In the genomic region with DNA sequence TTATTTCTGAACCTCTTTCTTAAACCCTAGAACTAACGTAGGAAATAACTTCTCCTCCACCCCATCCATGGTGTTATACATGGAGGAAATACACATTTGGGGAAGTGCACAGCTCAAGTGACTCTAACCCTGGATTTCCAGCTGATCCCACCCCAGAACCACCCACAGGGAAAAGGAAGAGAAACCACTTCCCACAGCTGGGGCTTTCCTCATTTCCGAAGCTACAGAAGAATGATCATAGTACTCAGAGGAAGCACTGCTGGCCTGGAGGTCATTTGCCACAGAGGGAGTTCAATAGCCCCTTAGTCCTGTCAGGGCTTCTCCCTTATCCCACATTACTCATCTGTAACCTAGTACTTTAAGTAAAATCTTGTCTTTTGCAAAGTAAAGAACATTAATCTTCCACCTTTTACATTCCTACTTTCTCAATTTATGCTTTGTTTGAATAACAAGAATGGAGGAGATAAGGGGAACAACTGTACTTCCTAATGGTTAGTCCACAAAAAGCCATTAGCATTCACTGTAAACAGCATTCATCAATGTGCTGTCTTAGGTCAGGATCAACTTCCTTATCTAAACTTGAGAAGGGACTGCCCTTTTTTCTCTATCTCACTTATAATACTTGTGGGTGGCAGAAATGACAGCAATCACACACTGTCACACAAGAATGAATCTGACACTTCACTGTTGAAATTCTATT, we compare ENCODE assay signal across 10 cellular contexts.
DNase-seq lines count a peak whose midpoint lies in the region; ATAC-seq and TF ChIP-seq lines count a peak whose summit lies in the region.
"Had no signal": no experiment of that assay in that cellular context is flagged by ENCODE, and none has a peak within 500 bp of the region (broad histone marks: within the 10 kb centered on the region; RNA-seq: fewer than 3 reads in every experiment).

No MANE protein-coding gene starts in this region.

- DNase-seq in sciatic nerve (ENCODE audit: low spot score) (no peak), RKO (ENCODE audit: low spot score) (no peak), omental fat pad (ENCODE audit: low spot score) (no peak)
- no peak for DNase-seq in activated T-helper 1 cell treated with anti-CD3 and anti-CD28 coated beads, Interleukin-12 subunit alpha, Interleukin-12 subunit beta, Interleukin-2, Interleukin-4 antibody, amounts not matched to agents 30 ng/mL and 10 ng/mL and 1 ng/mL, durations not matched to agents 14 hours and 24 hours and 36 hours (ENCODE audit: low spot score)
- no peak for DNase-seq in activated CD4-positive, alpha-beta T cell treated with anti-CD3 and anti-CD28 coated beads for 48 hours
- DNase-seq: activated CD8-positive, alpha-beta memory T cell treated with anti-CD3 and anti-CD28 coated beads, Interleukin-2, amount 50 U/mL, for 48 hours; PC-3 had no signal

- ATAC-seq in GM18517 (IDR thresholded peaks at IDR 0.05; ENCODE audit: unreplicated experiment): peak; percentile 31
- ATAC-seq in HG03378 (IDR thresholded peaks at IDR 0.05; ENCODE audit: unreplicated experiment): peak; percentile 39
- peak; percentile 79 for ATAC-seq in sciatic nerve
- ATAC-seq in omental fat pad (ENCODE audit: low FRiP score): no peak
- ATAC-seq: PC-3 had no signal

- no peaks in the 10 kb centered on the region for H3K9me3 Mint-ChIP-seq in dendritic cell treated with granulocyte-macrophage colony-stimulating factor and Interleukin-4, amounts not matched to agents 40 ng/mL and 50 ng/mL, for 4 days
- no peaks in the 10 kb centered on the region for H3K9me3 Mint-ChIP-seq in activated T-helper 1 cell treated with anti-CD3 and anti-CD28 coated beads, Interleukin-12 subunit alpha, Interleukin-12 subunit beta, Interleukin-2, Interleukin-4 antibody, amounts not matched to agents 30 ng/mL and 10 ng/mL and 1 ng/mL, durations not matched to agents 14 hours and 24 hours and 36 hours

- TF ChIP-seq CTCF in omental fat pad (IDR thresholded peaks at IDR 0.05): no peak

- H3K27ac Mint-ChIP-seq in dendritic cell treated with granulocyte-macrophage colony-stimulating factor and Interleukin-4, amounts not matched to agents 40 ng/mL and 50 ng/mL, for 4 days: peak overlapping the region; percentile 74
- H3K27ac Mint-ChIP-seq in activated T-helper 1 cell treated with anti-CD3 and anti-CD28 coated beads, Interleukin-12 subunit alpha, Interleukin-12 subunit beta, Interleukin-2, Interleukin-4 antibody, amounts not matched to agents 30 ng/mL and 10 ng/mL and 1 ng/mL, durations not matched to agents 14 hours and 24 hours and 36 hours: no peak overlapping the region

- H3K36me3 Mint-ChIP-seq in dendritic cell treated with granulocyte-macrophage colony-stimulating factor and Interleukin-4, amounts not matched to agents 40 ng/mL and 50 ng/mL, for 4 days (ENCODE audit: low read depth): no peaks in the 10 kb centered on the region
- peaks cover 2% of the 10 kb centered on the region for H3K36me3 Mint-ChIP-seq in activated T-helper 1 cell treated with anti-CD3 and anti-CD28 coated beads, Interleukin-12 subunit alpha, Interleukin-12 subunit beta, Interleukin-2, Interleukin-4 antibody, amounts not matched to agents 30 ng/mL and 10 ng/mL and 1 ng/mL, durations not matched to agents 14 hours and 24 hours and 36 hours (ENCODE audit: low read depth)

- H3K4me3 Mint-ChIP-seq in dendritic cell treated with granulocyte-macrophage colony-stimulating factor and Interleukin-4, amounts not matched to agents 40 ng/mL and 50 ng/mL, for 4 days: no peak overlapping the region
- H3K4me3 Mint-ChIP-seq in activated T-helper 1 cell treated with anti-CD3 and anti-CD28 coated beads, Interleukin-12 subunit alpha, Interleukin-12 subunit beta, Interleukin-2, Interleukin-4 antibody, amounts not matched to agents 30 ng/mL and 10 ng/mL and 1 ng/mL, durations not matched to agents 14 hours and 24 hours and 36 hours: no peak overlapping the region

- H3K27me3 Mint-ChIP-seq in dendritic cell treated with granulocyte-macrophage colony-stimulating factor and Interleukin-4, amounts not matched to agents 40 ng/mL and 50 ng/mL, for 4 days: no peaks in the 10 kb centered on the region
- H3K27me3 Mint-ChIP-seq in activated T-helper 1 cell treated with anti-CD3 and anti-CD28 coated beads, Interleukin-12 subunit alpha, Interleukin-12 subunit beta, Interleukin-2, Interleukin-4 antibody, amounts not matched to agents 30 ng/mL and 10 ng/mL and 1 ng/mL, durations not matched to agents 14 hours and 24 hours and 36 hours (ENCODE audit: insufficient read depth): peaks cover 4% of the 10 kb centered on the region

- intact Hi-C loops in dendritic cell treated with granulocyte-macrophage colony-stimulating factor and Interleukin-4, amounts not matched to agents 40 ng/mL and 50 ng/mL, for 4 days (cut with micrococcal nuclease): loop anchor here (5.0 kb wide), 2 partner anchors 35 kb away; no protein-coding TSS in a partner anchor
- intact Hi-C loops in sciatic nerve (cut with DNase I): no loop called here
- intact Hi-C loops in activated T-helper 1 cell treated with anti-CD3 and anti-CD28 coated beads, Interleukin-12 subunit alpha, Interleukin-12 subunit beta, Interleukin-2, Interleukin-4 antibody, amounts not matched to agents 30 ng/mL and 10 ng/mL and 1 ng/mL, durations not matched to agents 14 hours and 24 hours and 36 hours (cut with micrococcal nuclease): no loop called here

- peaks cover 33% of the 10 kb centered on the region for H3K4me1 Mint-ChIP-seq in dendritic cell treated with granulocyte-macrophage colony-stimulating factor and Interleukin-4, amounts not matched to agents 40 ng/mL and 50 ng/mL, for 4 days (ENCODE audit: low read depth)
- peaks cover 35% of the 10 kb centered on the region for H3K4me1 Mint-ChIP-seq in activated T-helper 1 cell treated with anti-CD3 and anti-CD28 coated beads, Interleukin-12 subunit alpha, Interleukin-12 subunit beta, Interleukin-2, Interleukin-4 antibody, amounts not matched to agents 30 ng/mL and 10 ng/mL and 1 ng/mL, durations not matched to agents 14 hours and 24 hours and 36 hours (ENCODE audit: low read depth)
